Comparison of ENCODE assay signal across 8 cellular contexts in the genomic region with DNA sequence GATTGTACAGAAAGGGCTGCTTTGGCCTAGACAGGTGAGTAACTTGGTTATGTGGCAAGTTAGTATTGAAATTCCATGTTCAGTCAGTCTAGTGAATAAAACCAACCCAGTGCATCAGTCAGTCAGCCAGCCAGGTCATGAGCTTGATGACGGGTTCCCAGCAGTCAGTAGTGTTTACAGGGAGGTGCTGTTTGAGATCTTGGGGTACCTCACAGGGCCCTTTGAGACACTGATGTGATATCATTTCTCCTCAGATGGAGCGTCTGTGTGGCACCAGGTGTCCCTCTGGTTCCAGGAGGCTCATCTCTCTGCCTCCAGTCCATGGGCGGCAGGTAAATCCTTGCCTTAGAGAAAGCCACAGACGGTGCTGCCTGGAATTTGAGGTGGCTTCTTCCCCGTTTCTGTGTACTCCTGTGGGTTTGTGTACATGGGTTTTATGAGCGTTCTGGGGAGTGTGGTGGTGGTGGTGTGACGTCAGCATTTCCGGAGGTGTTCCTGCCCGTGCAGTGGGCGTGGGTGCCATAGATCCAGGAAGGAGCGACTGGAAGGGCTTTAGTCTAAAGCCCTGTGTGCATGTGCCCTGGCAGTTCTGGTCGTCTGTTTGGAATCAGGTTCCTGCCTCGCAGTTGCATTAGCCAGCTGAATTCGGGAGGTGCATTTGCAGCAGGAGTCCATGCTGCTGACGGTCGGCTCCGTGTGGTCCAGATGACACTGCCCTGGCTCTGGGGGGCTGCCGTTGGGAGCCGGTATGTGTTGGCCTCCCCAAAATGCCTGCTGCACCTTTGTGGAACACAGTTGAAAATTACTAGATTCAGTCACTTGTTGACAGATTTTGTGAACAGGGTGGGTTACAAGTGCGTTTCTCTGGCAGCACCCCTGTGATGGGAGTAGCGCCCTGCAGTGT. TPM values are rescaled to one million over a fixed set of nuclear protein-coding genes. Genes with fewer than 3 reads are reported as not detected.
DNase-seq lines count a peak whose midpoint lies in the region; ATAC-seq and TF ChIP-seq lines count a peak whose summit lies in the region.

No MANE protein-coding gene starts in this region.

- peak overlapping the region; percentile 80 for H3K4me3 ChIP-seq in lower lobe of right lung

- peaks cover 67% of the 10 kb centered on the region for H3K36me3 Mint-ChIP-seq in activated T-cell treated with anti-CD3 and anti-CD28 coated beads, Interleukin-2, amount 50 U/mL, for 24 hours (ENCODE audit: low read depth)
- peaks cover 12 to 35% of the 10 kb centered on the region in 2 donors for H3K36me3 Mint-ChIP-seq in stimulated activated naive B cell treated with anti-CD40 and anti-IgM and Interleukin-4, amounts not matched to agents 10 μg/mL and 1 μg/mL and 100 μg/mL, for 72 hours

- TF ChIP-seq CTCF in lower lobe of right lung (IDR thresholded peaks at IDR 0.05): no peak

- no peak overlapping the region for H3K27ac ChIP-seq in lower lobe of right lung

- H3K4me3 Mint-ChIP-seq in activated T-cell treated with anti-CD3 and anti-CD28 coated beads, Interleukin-2, amount 50 U/mL, for 24 hours: peak overlapping the region; percentile 88
- peak overlapping the region; percentile 83 to 93 for H3K4me3 Mint-ChIP-seq in stimulated activated naive B cell treated with anti-CD40 and anti-IgM and Interleukin-4, amounts not matched to agents 10 μg/mL and 1 μg/mL and 100 μg/mL, for 72 hours

- peak overlapping the region; percentile 95 for H3K27ac Mint-ChIP-seq in activated T-cell treated with anti-CD3 and anti-CD28 coated beads, Interleukin-2, amount 50 U/mL, for 24 hours
- peak overlapping the region; percentile 89 for H3K27ac Mint-ChIP-seq in stimulated activated naive B cell treated with anti-CD40 and anti-IgM and Interleukin-4, amounts not matched to agents 10 μg/mL and 1 μg/mL and 100 μg/mL, for 72 hours

- intact Hi-C loops in lower lobe of right lung (cut with DNase I): no loop called here

- no peaks in the 10 kb centered on the region for H3K27me3 ChIP-seq in lower lobe of right lung (ENCODE audit: low read depth)

- H3K36me3 ChIP-seq in lower lobe of right lung: peaks cover 7% of the 10 kb centered on the region

- H3K9me3 Mint-ChIP-seq in activated T-cell treated with anti-CD3 and anti-CD28 coated beads, Interleukin-2, amount 50 U/mL, for 24 hours: no peaks in the 10 kb centered on the region
- no peaks in the 10 kb centered on the region for H3K9me3 Mint-ChIP-seq in stimulated activated naive B cell treated with anti-CD40 and anti-IgM and Interleukin-4, amounts not matched to agents 10 μg/mL and 1 μg/mL and 100 μg/mL, for 72 hours

- H3K27me3 Mint-ChIP-seq in activated T-cell treated with anti-CD3 and anti-CD28 coated beads, Interleukin-2, amount 50 U/mL, for 24 hours: no peaks in the 10 kb centered on the region
- H3K27me3 Mint-ChIP-seq in stimulated activated naive B cell treated with anti-CD40 and anti-IgM and Interleukin-4, amounts not matched to agents 10 μg/mL and 1 μg/mL and 100 μg/mL, for 72 hours: no peaks in the 10 kb centered on the region

- DNase-seq in NOMO-1 treated with DMSO at 0.1 percent for 48 hours (lab: John Stamatoyannopoulos, UW; ENCODE audit: unreplicated experiment): peak; percentile 88
- peak; percentile 57 for DNase-seq in activated T-cell treated with anti-CD3 and anti-CD28 coated beads, Interleukin-2, amount 50 U/mL, for 24 hours
- DNase-seq in lower lobe of right lung: no peak
- DNase-seq in stimulated activated naive B cell treated with anti-CD40 and anti-IgM and Interleukin-4, amounts not matched to agents 10 μg/mL and 1 μg/mL and 100 μg/mL, for 72 hours: no peak
- no peak for DNase-seq in ecto neural progenitor cell (ENCODE audit: low spot score)
- DNase-seq in dedifferentiated amniotic fluid mesenchymal stem cell (ENCODE audit: extremely low spot score): no peak

- H3K4me1 Mint-ChIP-seq in activated T-cell treated with anti-CD3 and anti-CD28 coated beads, Interleukin-2, amount 50 U/mL, for 24 hours (ENCODE audit: low read depth): peaks cover 81% of the 10 kb centered on the region
- peaks cover 38 to 69% of the 10 kb centered on the region in 2 donors for H3K4me1 Mint-ChIP-seq in stimulated activated naive B cell treated with anti-CD40 and anti-IgM and Interleukin-4, amounts not matched to agents 10 μg/mL and 1 μg/mL and 100 μg/mL, for 72 hours

- ATAC-seq in lower lobe of right lung (no peak), HG02763 (IDR thresholded peaks at IDR 0.05; ENCODE audit: unreplicated experiment) (no peak), GM18498 (IDR thresholded peaks at IDR 0.05; ENCODE audit: unreplicated experiment) (no peak)
- ATAC-seq in stimulated activated naive B cell treated with anti-CD40 and anti-IgM and Interleukin-4, amounts not matched to agents 10 μg/mL and 1 μg/mL and 100 μg/mL, for 72 hours (replicated peaks): no peak

- H3K9me3 ChIP-seq in lower lobe of right lung: no peaks in the 10 kb centered on the region

- peaks cover 37% of the 10 kb centered on the region for H3K4me1 ChIP-seq in lower lobe of right lung

RNA-seq across cellular contexts. Expression of a gene that starts 2.1 kb away (rescaled TPM):
- 25.2 TPM for total RNA-seq in lower lobe of right lung

Comparison
In these comparisons a context has a peak if more than half of its experiments do, and no peak if none do; other contexts are left out.
1. DNase-seq: peak in NOMO-1 treated with DMSO at 0.1 percent for 48 hours (single experiment) and activated T-cell treated with anti-CD3 and anti-CD28 coated beads, Interleukin-2, amount 50 U/mL, for 24 hours (single experiment); none in lower lobe of right lung (single experiment), stimulated activated naive B cell treated with anti-CD40 and anti-IgM and Interleukin-4, amounts not matched to agents 10 μg/mL and 1 μg/mL and 100 μg/mL, for 72 hours (single experiment), ecto neural progenitor cell (single experiment) and dedifferentiated amniotic fluid mesenchymal stem cell (single experiment).